Comparison of ENCODE assay signal across 20 cellular contexts in genomic region chr14:35395283-35395682, GRCh38.
"Had no signal": no experiment of that assay in that cellular context is flagged by ENCODE, and none has a peak within 500 bp of the region (broad histone marks: within the 10 kb centered on the region; RNA-seq: fewer than 3 reads in every experiment).

No MANE protein-coding gene starts in this region.

- H3K27ac ChIP-seq: KMS-11, PC-9, VCaP had no signal

- H3K9me3 Mint-ChIP-seq: activated CD4-positive, alpha-beta memory T cell treated with anti-CD3 and anti-CD28 coated beads, Interleukin-2, amount 10 ng/mL, durations not matched to agents 7 days and 5 days; activated naive CD4-positive, alpha-beta T cell treated with anti-CD3 and anti-CD28 coated beads, Interleukin-2, amount 50 U/mL, for 24 hours; activated T-helper 1 cell treated with anti-CD3 and anti-CD28 coated beads, Interleukin-12 subunit alpha, Interleukin-12 subunit beta, Interleukin-2, Interleukin-4 antibody, amounts not matched to agents 30 ng/mL and 10 ng/mL and 1 ng/mL, durations not matched to agents 14 hours and 24 hours and 36 hours had no signal

- DNase-seq: activated CD4-positive, alpha-beta memory T cell treated with anti-CD3 and anti-CD28 coated beads, Interleukin-2, amount 10 ng/mL, durations not matched to agents 7 days and 5 days; activated CD4-positive, alpha-beta T cell treated with anti-CD3 and anti-CD28 coated beads for 36 hours; activated CD4-positive, alpha-beta T cell treated with anti-CD3 and anti-CD28 coated beads, Interleukin-2, amount 50 U/mL, for 1 hour; activated effector memory CD4-positive, alpha-beta T cell treated with Interleukin-2 at 50 U/mL for 16 hours; activated naive CD4-positive, alpha-beta T cell; central memory CD4-positive, alpha-beta T cell; NCI-H1105 treated with DMSO at 0.1 percent for 48 hours; NCI-H1436 treated with DMSO at 0.1 percent for 48 hours; NCI-H187; NCI-H2081; NCI-H510A treated with DMSO at 0.1 percent for 48 hours; NCI-H69; PC-9; SHP77 treated with DMSO at 0.1 percent for 48 hours; T-helper 17 cell; T-helper 9 cell had no signal

- H3K4me3 ChIP-seq: PC-9 had no signal

- ATAC-seq: activated CD4-positive, alpha-beta T cell treated with anti-CD3 and anti-CD28 coated beads for 36 hours; T-helper 17 cell had no signal

- H2AFZ ChIP-seq: PC-9 had no signal

- H3K9ac ChIP-seq: KMS-11 had no signal

- H3K4me3 Mint-ChIP-seq: activated CD4-positive, alpha-beta memory T cell treated with anti-CD3 and anti-CD28 coated beads, Interleukin-2, amount 10 ng/mL, durations not matched to agents 7 days and 5 days; activated CD4-positive, alpha-beta T cell treated with anti-CD3 and anti-CD28 coated beads for 36 hours; activated naive CD4-positive, alpha-beta T cell treated with anti-CD3 and anti-CD28 coated beads, Interleukin-2, amount 50 U/mL, for 24 hours; activated T-helper 1 cell treated with anti-CD3 and anti-CD28 coated beads, Interleukin-12 subunit alpha, Interleukin-12 subunit beta, Interleukin-2, Interleukin-4 antibody, amounts not matched to agents 30 ng/mL and 10 ng/mL and 1 ng/mL, durations not matched to agents 14 hours and 24 hours and 36 hours; T-helper 17 cell had no signal

- H3K27ac Mint-ChIP-seq: activated CD4-positive, alpha-beta memory T cell treated with anti-CD3 and anti-CD28 coated beads, Interleukin-2, amount 10 ng/mL, durations not matched to agents 7 days and 5 days; activated CD4-positive, alpha-beta T cell treated with anti-CD3 and anti-CD28 coated beads for 36 hours; activated T-helper 1 cell treated with anti-CD3 and anti-CD28 coated beads, Interleukin-12 subunit alpha, Interleukin-12 subunit beta, Interleukin-2, Interleukin-4 antibody, amounts not matched to agents 30 ng/mL and 10 ng/mL and 1 ng/mL, durations not matched to agents 14 hours and 24 hours and 36 hours; T-helper 17 cell had no signal

- H3K4me2 ChIP-seq: KMS-11, PC-9 had no signal

- H3K27me3 Mint-ChIP-seq: activated CD4-positive, alpha-beta memory T cell treated with anti-CD3 and anti-CD28 coated beads, Interleukin-2, amount 10 ng/mL, durations not matched to agents 7 days and 5 days; activated CD4-positive, alpha-beta T cell treated with anti-CD3 and anti-CD28 coated beads for 36 hours; activated naive CD4-positive, alpha-beta T cell treated with anti-CD3 and anti-CD28 coated beads, Interleukin-2, amount 50 U/mL, for 24 hours; T-helper 17 cell had no signal
